ENCODE assay signal across 15 cellular contexts in genomic region chr22:27895600-27895999, GRCh38. TPM values are rescaled to one million over a fixed set of nuclear protein-coding genes. Genes with fewer than 3 reads are reported as not detected.
DNase-seq lines count a peak whose midpoint lies in the region; ATAC-seq, FAIRE-seq and TF ChIP-seq lines count a peak whose summit lies in the region.
"Had no signal": no experiment of that assay in that cellular context is flagged by ENCODE, and none has a peak within 500 bp of the region (broad histone marks: within the 10 kb centered on the region; RNA-seq: fewer than 3 reads in every experiment).

No MANE protein-coding gene starts in this region.

- H2AFZ ChIP-seq in GM23338: no peak overlapping the region

- H3K36me3 Mint-ChIP-seq in GM23338 (ENCODE audit: low read depth): peaks cover 65% of the 10 kb centered on the region

- H3K4me3 ChIP-seq in GM06990 (replicated peaks; ENCODE audit: low read depth, low read length): peak overlapping the region; percentile 22; the same call in 1 of the 2 replicates
- H3K4me3 ChIP-seq in GM23338: no peak overlapping the region
- H3K4me3 ChIP-seq: BLaER1, lung, right atrium auricular region had no signal

- no peaks in the 10 kb centered on the region for H3K27me3 Mint-ChIP-seq in GM23338 (ENCODE audit: insufficient read depth, low read depth, poor library complexity)

- H3K4me1 Mint-ChIP-seq in GM23338: no peaks in the 10 kb centered on the region

- H3K9me3 Mint-ChIP-seq in GM23338: no peaks in the 10 kb centered on the region

- H3K9me2 ChIP-seq in GM23338 (ENCODE audit: insufficient read depth): no peaks in the 10 kb centered on the region

- no peak overlapping the region for H3K4me2 ChIP-seq in GM23338
- H3K4me2 ChIP-seq: BLaER1 had no signal

- H3K4me3 Mint-ChIP-seq in GM23338: no peak overlapping the region

- FAIRE-seq in HTR-8/SVneo (lab: Jason Lieb, UNC): no peak

- H3K27ac ChIP-seq in GM23338 (ENCODE audit: low read depth): no peak overlapping the region
- H3K27ac ChIP-seq: BLaER1, right atrium auricular region had no signal

- H3K36me3 ChIP-seq in GM06990 (ENCODE audit: control insufficient read depth, insufficient read depth, low read length) (peaks cover 20% of the 10 kb centered on the region), GM23338 (ENCODE audit: insufficient read depth) (peaks cover 44% of the 10 kb centered on the region)

- peaks cover 8% of the 10 kb centered on the region; the same call in 1 of the 2 replicates for H3K79me2 ChIP-seq in GM23338 (replicated peaks; ENCODE audit: insufficient read depth)

- no peak overlapping the region for H3K27ac Mint-ChIP-seq in GM23338

- DNase-seq in GM06990 (ENCODE audit: extremely low read depth, insufficient read length) (peak; percentile 48), HTR-8/SVneo (ENCODE audit: insufficient read length, low spot score) (no peak), putamen (ENCODE audit: low spot score) (no peak), GM23338 (ENCODE audit: low spot score) (no peak)
- DNase-seq in effector CD8-positive, alpha-beta T cell (lab: John Stamatoyannopoulos, UW): no peak
- DNase-seq: activated CD8-positive, alpha-beta memory T cell treated with anti-CD3 and anti-CD28 coated beads, Interleukin-2, amount 50 U/mL, for 4 hours; caudate nucleus; Karpas-422; NCI-H510A treated with DMSO at 0.1 percent for 48 hours had no signal

- TF ChIP-seq CTCF in GM06990 (IDR thresholded peaks at IDR 0.05; ENCODE audit: insufficient read depth, low read length, poor library complexity, severe bottlenecking) (no peak), GM23338 (conservative IDR thresholded peaks at IDR 0.05; ENCODE audit: low read depth in 2 of 2) (no peak)

- H3K27me3 ChIP-seq in GM06990 (replicated peaks; ENCODE audit: control insufficient read depth, insufficient read depth, low read length) (no peaks in the 10 kb centered on the region), GM23338 (ENCODE audit: insufficient read depth) (no peaks in the 10 kb centered on the region)
- H3K27me3 ChIP-seq: BLaER1, right atrium auricular region had no signal

- ATAC-seq in GM19035 (IDR thresholded peaks at IDR 0.05; ENCODE audit: unreplicated experiment) (peak; percentile 83), HG02610 (IDR thresholded peaks at IDR 0.05; ENCODE audit: unreplicated experiment) (peak; percentile 87), HG03469 (IDR thresholded peaks at IDR 0.05; ENCODE audit: unreplicated experiment) (peak; percentile 55), GM23338 (no peak)

- H3K4me1 ChIP-seq in GM23338 (ENCODE audit: insufficient read depth): no peaks in the 10 kb centered on the region
- H3K4me1 ChIP-seq: BLaER1 had no signal

- H3F3A ChIP-seq in GM23338 (replicated peaks; ENCODE audit: low read depth): no peaks in the 10 kb centered on the region

- peaks cover 35% of the 10 kb centered on the region for H4K20me1 ChIP-seq in GM23338 (replicated peaks; ENCODE audit: insufficient read depth)

TF ChIP-seq in GM23338, 12 proteins besides CTCF, POLR2A, EP300 and RAD21:
- TF ChIP-seq ZNF331 (CRISPR knock-in tag; IDR thresholded peaks at IDR 0.05; ENCODE audit: low read depth): no peak
- no peak for TF ChIP-seq ZNF114 (CRISPR knock-in tag; IDR thresholded peaks at IDR 0.05)
- no peak for TF ChIP-seq EZH2phosphoT487 (IDR thresholded peaks at IDR 0.05; ENCODE audit: unreplicated experiment)

RNA-seq across cellular contexts. Expression of gene PITPNB, which starts 23.5 kb away (rescaled TPM):
- total RNA-seq in GM23338 (2014; rRNA removed; shearing (Covaris generic)): 56.0 and 56.7 TPM in 2 replicates
- 39.2 and 50.9 TPM in 2 replicates for polyA plus RNA-seq in GM23338 (2016; fragmentation: Nextera tagmentation; extraction: Ambion mirVana)
